In the genomic region with DNA sequence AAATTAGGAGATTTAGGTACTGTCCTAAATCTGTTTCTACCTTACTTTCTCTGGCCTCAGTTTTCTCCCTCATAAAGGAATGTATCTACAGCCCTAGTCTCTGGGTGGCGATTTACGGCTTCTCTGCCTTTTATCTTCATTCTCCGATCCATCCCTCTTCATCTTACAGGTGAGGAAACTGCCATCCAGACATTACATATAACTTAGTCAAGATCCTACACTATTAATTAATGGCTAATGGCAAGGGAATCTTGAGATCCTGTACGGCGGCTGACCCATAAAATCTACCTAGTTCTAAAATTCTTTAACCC, we compare ENCODE assay signal across 8 cellular contexts. TPM values are rescaled to one million over a fixed set of nuclear protein-coding genes. Genes with fewer than 3 reads are reported as not detected.
DNase-seq lines count a peak whose midpoint lies in the region; ATAC-seq, FAIRE-seq and TF ChIP-seq lines count a peak whose summit lies in the region.

No MANE protein-coding gene starts in this region.

- H3K27me3 ChIP-seq in ACC112 (ENCODE audit: insufficient read depth, low read length) = no peaks in the 10 kb centered on the region
- no peaks in the 10 kb centered on the region for H3K27me3 ChIP-seq in body of pancreas
- no peaks in the 10 kb centered on the region for H3K27me3 ChIP-seq in mononuclear cell (ENCODE audit: insufficient read depth, low read length)

- peak overlapping the region; percentile 91 for H3K4me3 Mint-ChIP-seq in HFFc6

- H3K9me3 ChIP-seq in body of pancreas (no peaks in the 10 kb centered on the region), mononuclear cell (ENCODE audit: low read depth, low read length) (no peaks in the 10 kb centered on the region)

- no peak for DNase-seq in HFFc6
- DNase-seq in body of pancreas = no peak
- no peak for DNase-seq in DMS53 treated with DMSO at 0.1 percent for 48 hours (lab: John Stamatoyannopoulos, UW; ENCODE audit: unreplicated experiment)
- no peak for DNase-seq in NCI-H774 (lab: John Stamatoyannopoulos, UW)
- no peak for DNase-seq in RCC 7860 (ENCODE audit: low spot score)

- H3K4me3 ChIP-seq in ACC112 (ENCODE audit: low read depth, low read length) (peak overlapping the region; percentile 93), body of pancreas (peak overlapping the region; percentile 92 to 96), mononuclear cell (ENCODE audit: low read length) (peak overlapping the region; percentile 91)

- H3K4me1 Mint-ChIP-seq in HFFc6 (ENCODE audit: low read depth) = peaks cover 5% of the 10 kb centered on the region

- H3K9me3 Mint-ChIP-seq in HFFc6 = no peaks in the 10 kb centered on the region

- peaks cover 2% of the 10 kb centered on the region; the same call in 1 of the 2 replicates for H3K27me3 Mint-ChIP-seq in HFFc6 (ENCODE audit: insufficient read depth)

- H3K27ac ChIP-seq in ACC112 (ENCODE audit: low read depth, low read length) (peak overlapping the region; percentile 65), body of pancreas (peak overlapping the region; percentile 26 to 91 (median 83))

- TF ChIP-seq CTCF in HFFc6 (IDR thresholded peaks at IDR 0.05) = no peak
- TF ChIP-seq CTCF in body of pancreas (IDR thresholded peaks at IDR 0.05) = no peak

- intact Hi-C loops in body of pancreas (cut with DNase I) = no loop called here

- peaks cover 36% of the 10 kb centered on the region for H3K79me2 ChIP-seq in ACC112 (ENCODE audit: control insufficient read depth, insufficient read depth, low read length, unreplicated experiment)

- peaks cover 10% of the 10 kb centered on the region for H3K36me3 Mint-ChIP-seq in HFFc6 (ENCODE audit: low read depth)

- 45 to 51% methylated on average over 5 of the region's 5 CpGs for WGBS in body of pancreas, 2 donors

- no peaks in the 10 kb centered on the region for H3K4me1 ChIP-seq in ACC112 (ENCODE audit: control insufficient read depth, insufficient read depth, low read length, unreplicated experiment)
- H3K4me1 ChIP-seq in body of pancreas = peaks cover 30% of the 10 kb centered on the region
- H3K4me1 ChIP-seq in mononuclear cell (ENCODE audit: insufficient read depth, low read length) = peaks cover 38% of the 10 kb centered on the region

- no peak for FAIRE-seq in RCC 7860 (lab: Jason Lieb, UNC)

- H3K36me3 ChIP-seq in ACC112 (ENCODE audit: insufficient read depth, low read length) (no peaks in the 10 kb centered on the region), body of pancreas (replicated peaks in 1 of 2; ENCODE audit: insufficient read depth in 1 of 2, low read depth in 2 of 2) (peaks cover 0 to 2% of the 10 kb centered on the region in 2 donors)

- peak overlapping the region; percentile 100 for H2AFZ ChIP-seq in ACC112 (ENCODE audit: low read length, unreplicated experiment)

- peak overlapping the region; percentile 86 for H3K27ac Mint-ChIP-seq in HFFc6

- no peak for ATAC-seq in body of pancreas
- no peak for ATAC-seq in GM21381 (IDR thresholded peaks at IDR 0.05; ENCODE audit: unreplicated experiment)

- no peak for TF ChIP-seq POLR2A in body of pancreas (IDR thresholded peaks at IDR 0.05)

RNA-seq across cellular contexts. Expression of a gene that starts 0.4 kb away (rescaled TPM):
- total RNA-seq in HFFc6 (2021; fragmentation: NEBNext Ultra II Directional; extraction: Animal tissue kit (Norgen Biotek cat#: 25700)) = 10 to 100 TPM; 49.6 to 65.5 (median 55.2) TPM
- 10 to 100 TPM; 13.5 to 24.7 TPM for total RNA-seq in body of pancreas
- total RNA-seq in mononuclear cell = 15.3 TPM

RNA-seq across cellular contexts. Expression of a gene that starts 12.6 kb away (rescaled TPM):
- not detected for total RNA-seq in HFFc6 (2021; fragmentation: NEBNext Ultra II Directional; extraction: Animal tissue kit (Norgen Biotek cat#: 25700))
- under 1 TPM in 1 of 2 donors, not detected in 1; 0.26 TPM for total RNA-seq in body of pancreas
- total RNA-seq in mononuclear cell = 3.0 TPM
